ENCODE assay signal across 1 cellular context in genomic region chr2:43013821-43014345, GRCh38.
TF ChIP-seq lines count a peak whose summit lies in the region.

No MANE protein-coding gene starts in this region.

TF ChIP-seq in HepG2, 621 proteins besides CTCF, POLR2A, EP300 and RAD21 (continued from another document):
- TF ChIP-seq ZNF576 (CRISPR knock-in tag; IDR thresholded peaks at IDR 0.05): no peak
TF ChIP-seq in HepG2: peak in this region for 2.
